Comparison of ENCODE assay signal across 31 cellular contexts in the genomic region with DNA sequence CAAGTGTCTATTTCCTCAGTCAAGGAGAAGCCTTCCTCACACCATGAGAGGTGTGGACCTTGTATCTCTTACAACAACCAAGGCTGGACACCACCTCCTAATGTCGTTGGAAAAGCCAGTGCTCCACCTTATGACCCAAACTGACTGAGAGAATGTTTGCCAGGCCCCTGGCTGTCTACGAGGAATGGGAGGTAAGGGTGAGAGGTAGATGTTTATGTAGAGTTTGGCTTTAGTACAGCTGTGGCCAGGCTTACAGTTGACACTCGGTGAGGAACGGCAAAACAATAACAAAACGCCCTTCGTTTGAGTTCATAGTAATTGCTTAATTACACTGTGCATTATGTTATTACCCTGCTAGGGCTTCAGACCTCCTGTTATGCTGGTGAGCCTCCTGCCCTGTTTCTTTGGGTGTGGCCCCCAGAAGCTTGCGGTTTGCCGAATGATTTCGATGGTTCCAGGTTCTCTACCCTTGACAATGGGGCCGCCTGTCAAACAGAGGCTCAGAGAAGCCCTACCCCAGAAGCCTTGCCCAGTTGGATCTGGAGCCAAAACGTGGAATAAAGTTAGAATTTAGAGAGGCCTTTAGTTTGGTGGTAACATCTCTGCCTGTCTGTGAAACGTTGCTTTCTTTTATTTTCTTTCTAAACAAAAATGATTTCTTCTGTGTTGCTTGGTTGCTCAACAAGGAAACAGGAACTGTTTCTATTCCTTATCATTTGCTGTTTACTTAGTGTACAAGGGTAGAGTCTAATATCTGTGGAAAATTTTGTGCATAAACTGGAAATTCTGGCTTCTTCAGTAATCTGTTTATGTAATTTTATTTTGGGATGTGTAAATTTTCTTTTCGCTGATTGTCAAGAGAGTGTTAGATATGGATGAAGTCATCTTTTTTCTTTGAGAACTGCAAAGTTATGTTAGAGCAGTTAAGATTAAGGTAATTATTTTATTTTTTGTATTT.
DNase-seq lines count a peak whose midpoint lies in the region; ATAC-seq and FAIRE-seq lines count a peak whose summit lies in the region.
"Had no signal": no experiment of that assay in that cellular context is flagged by ENCODE, and none has a peak within 500 bp of the region (broad histone marks: within the 10 kb centered on the region; RNA-seq: fewer than 3 reads in every experiment).

No MANE protein-coding gene starts in this region.

- peaks cover 10% of the 10 kb centered on the region for H3K27me3 Mint-ChIP-seq in activated naive CD4-positive, alpha-beta T cell treated with anti-CD3 and anti-CD28 coated beads, Interleukin-2, amount 10 ng/mL, durations not matched to agents 7 days and 5 days
- H3K27me3 Mint-ChIP-seq: activated CD4-positive, alpha-beta T cell treated with anti-CD3 and anti-CD28 coated beads, Interleukin-2, amount 10 ng/mL, durations not matched to agents 24 days and 14 days had no signal

- no peaks in the 10 kb centered on the region for H3K4me1 Mint-ChIP-seq in activated naive CD4-positive, alpha-beta T cell treated with anti-CD3 and anti-CD28 coated beads, Interleukin-2, amount 10 ng/mL, durations not matched to agents 7 days and 5 days
- H3K4me1 Mint-ChIP-seq: activated CD4-positive, alpha-beta T cell treated with anti-CD3 and anti-CD28 coated beads, Interleukin-2, amount 10 ng/mL, durations not matched to agents 24 days and 14 days; memory B cell; WTC11 had no signal

- CTCF ChIA-PET in activated naive CD4-positive, alpha-beta T cell treated with anti-CD3 and anti-CD28 coated beads, Interleukin-2, amount 10 ng/mL, durations not matched to agents 7 days and 5 days (lab: Charles Lee) = no interaction called here

- no peak for ATAC-seq in GM21390 (IDR thresholded peaks at IDR 0.05; ENCODE audit: unreplicated experiment)
- ATAC-seq: WTC11 had no signal

- H3K9me3 ChIP-seq in mucosa of stomach (ENCODE audit: control insufficient read depth, low read length) = no peaks in the 10 kb centered on the region
- H3K9me3 ChIP-seq: left lung, MG63, SJCRH30, spleen, tibial nerve had no signal

- H3K4me3 ChIP-seq in mucosa of stomach (ENCODE audit: low read length) = no peak overlapping the region
- H3K4me3 ChIP-seq: GM23248, left lung, MG63, SJCRH30, spleen, tibial nerve had no signal

- no peaks in the 10 kb centered on the region for H3K36me3 Mint-ChIP-seq in activated naive CD4-positive, alpha-beta T cell treated with anti-CD3 and anti-CD28 coated beads, Interleukin-2, amount 10 ng/mL, durations not matched to agents 7 days and 5 days
- H3K36me3 Mint-ChIP-seq: activated naive CD8-positive, alpha-beta T cell; memory B cell; WTC11 had no signal

- H3K27ac Mint-ChIP-seq in activated naive CD4-positive, alpha-beta T cell treated with anti-CD3 and anti-CD28 coated beads, Interleukin-2, amount 10 ng/mL, durations not matched to agents 7 days and 5 days = no peak overlapping the region
- H3K27ac Mint-ChIP-seq: activated CD4-positive, alpha-beta T cell treated with anti-CD3 and anti-CD28 coated beads, Interleukin-2, amount 10 ng/mL, durations not matched to agents 24 days and 14 days; activated naive CD8-positive, alpha-beta T cell; activated T-helper 2 cell treated with anti-CD3 and anti-CD28 coated beads, Interferon-gamma antibody, Interleukin-2, Interleukin-4, amounts not matched to agents 10 μg/mL and 5 μg/mL and 100 μg/mL, durations not matched to agents 14 hours and 24 hours and 36 hours; memory B cell; WTC11 had no signal

- peak; percentile 6 for DNase-seq in NCI-H1105 treated with DMSO at 0.1 percent for 48 hours (lab: John Stamatoyannopoulos, UW)
- no peak for DNase-seq in NCI-H1105 (lab: John Stamatoyannopoulos, UW)
- no peak for DNase-seq in AML-193 (lab: John Stamatoyannopoulos, UW)
- DNase-seq in T-helper 1 cell = no peak
- DNase-seq in activated naive CD4-positive, alpha-beta T cell treated with anti-CD3 and anti-CD28 coated beads, Interleukin-2, amount 10 ng/mL, durations not matched to agents 7 days and 5 days = no peak
- DNase-seq: activated CD4-positive, alpha-beta T cell treated with anti-CD3 and anti-CD28 coated beads, Interleukin-2, amount 10 ng/mL, durations not matched to agents 24 days and 14 days; activated CD8-positive, alpha-beta memory T cell treated with anti-CD3 and anti-CD28 coated beads for 24 hours; activated T-cell treated with anti-CD3 and anti-CD28 coated beads for 4 hours; anterior cingulate cortex; DND-41; effector CD4-positive, alpha-beta T cell; GF-D8; KBM-7; left lung; MG63; NCI-H2029 treated with DMSO at 0.1 percent for 48 hours; NCI-H526; right cardiac atrium; SJCRH30; spleen; T1000 had no signal

- peak; percentile 46 for FAIRE-seq in endometrium (lab: Jason Lieb, UNC)
- FAIRE-seq: HTR-8/SVneo had no signal

- H3K4me3 Mint-ChIP-seq in activated naive CD4-positive, alpha-beta T cell treated with anti-CD3 and anti-CD28 coated beads, Interleukin-2, amount 10 ng/mL, durations not matched to agents 7 days and 5 days = no peak overlapping the region
- H3K4me3 Mint-ChIP-seq: activated CD4-positive, alpha-beta T cell treated with anti-CD3 and anti-CD28 coated beads, Interleukin-2, amount 10 ng/mL, durations not matched to agents 24 days and 14 days; activated naive CD8-positive, alpha-beta T cell; memory B cell; WTC11 had no signal

- H3K9me3 Mint-ChIP-seq in activated naive CD4-positive, alpha-beta T cell treated with anti-CD3 and anti-CD28 coated beads, Interleukin-2, amount 10 ng/mL, durations not matched to agents 7 days and 5 days = no peaks in the 10 kb centered on the region
- H3K9me3 Mint-ChIP-seq: activated CD4-positive, alpha-beta T cell treated with anti-CD3 and anti-CD28 coated beads, Interleukin-2, amount 10 ng/mL, durations not matched to agents 24 days and 14 days; activated T-helper 2 cell treated with anti-CD3 and anti-CD28 coated beads, Interferon-gamma antibody, Interleukin-2, Interleukin-4, amounts not matched to agents 10 μg/mL and 5 μg/mL and 100 μg/mL, durations not matched to agents 14 hours and 24 hours and 36 hours; memory B cell had no signal

- H3K9ac ChIP-seq in mucosa of stomach (ENCODE audit: low read length) = peak overlapping the region; percentile 22
- H3K9ac ChIP-seq: GM23248 had no signal

- H3K27me3 ChIP-seq in mucosa of stomach (ENCODE audit: control insufficient read depth, insufficient read depth, low read length) = no peaks in the 10 kb centered on the region
- H3K27me3 ChIP-seq: MG63, SJCRH30, tibial nerve had no signal

- no peaks in the 10 kb centered on the region for H3K36me3 ChIP-seq in mucosa of stomach (ENCODE audit: control insufficient read depth, insufficient read depth, low read length)
- H3K36me3 ChIP-seq: left lung, MG63, SJCRH30, spleen, tibial nerve had no signal

- peaks cover 20% of the 10 kb centered on the region for H3K4me1 ChIP-seq in mucosa of stomach (ENCODE audit: control insufficient read depth, insufficient read depth, low read length)
- H3K4me1 ChIP-seq: left lung, SJCRH30, spleen, tibial nerve had no signal
